Comparison of ENCODE assay signal across 8 cellular contexts in the genomic region with DNA sequence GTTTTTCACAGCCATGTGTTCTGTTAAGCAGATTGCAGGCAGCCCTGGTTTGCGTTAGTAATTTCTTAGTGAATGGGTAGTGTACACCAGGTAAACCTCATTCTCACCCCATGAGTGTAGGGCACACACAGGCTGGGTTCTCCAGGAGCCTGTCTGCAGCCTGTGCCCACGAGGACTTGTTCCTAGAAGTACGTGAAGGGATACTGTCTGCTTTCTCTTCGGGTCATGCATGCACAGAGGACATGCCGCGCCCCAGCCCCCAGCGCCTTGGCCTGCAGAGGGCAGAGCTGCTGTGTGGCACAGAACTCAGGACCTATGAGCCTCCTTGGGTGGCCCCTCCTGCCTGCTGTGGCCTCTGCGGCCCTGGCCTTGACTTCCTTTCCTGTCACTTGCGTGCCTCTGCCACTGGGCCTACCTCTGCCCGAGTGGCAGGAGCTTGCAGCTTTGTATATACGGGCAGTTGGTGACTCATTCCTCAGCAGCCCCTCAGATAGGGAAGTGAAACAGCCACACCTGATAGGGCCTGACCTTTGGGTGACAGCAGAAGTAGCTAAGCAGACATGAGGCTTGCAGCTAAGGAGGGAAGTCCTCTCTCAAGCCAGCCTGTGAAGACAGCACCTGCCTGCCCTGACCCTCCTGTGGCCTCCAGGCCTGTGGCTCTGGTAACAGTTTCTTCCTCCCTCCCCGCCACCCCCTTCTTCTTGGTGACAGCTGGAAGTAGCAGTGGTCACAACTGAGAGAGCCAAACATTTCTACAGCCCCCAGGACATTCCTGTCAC. TPM values are rescaled to one million over a fixed set of nuclear protein-coding genes. Genes with fewer than 3 reads are reported as not detected.
DNase-seq lines count a peak whose midpoint lies in the region; ATAC-seq and TF ChIP-seq lines count a peak whose summit lies in the region.

No MANE protein-coding gene starts in this region.

- H3K9me3 Mint-ChIP-seq in CD8-positive, alpha-beta memory T cell = no peaks in the 10 kb centered on the region

- no peaks in the 10 kb centered on the region for H3K36me3 ChIP-seq in CD8-positive, alpha-beta memory T cell (ENCODE audit: insufficient read depth, low read length)
- H3K36me3 ChIP-seq in body of pancreas (replicated peaks in 1 of 2; ENCODE audit: insufficient read depth in 1 of 2, low read depth in 2 of 2) (no peaks in the 10 kb centered on the region), kidney epithelial cell (ENCODE audit: control insufficient read depth, insufficient read depth, low read length) (no peaks in the 10 kb centered on the region)

- H3K36me3 Mint-ChIP-seq in CD8-positive, alpha-beta memory T cell = peaks cover 0 to 19% (median 2%) of the 10 kb centered on the region in 3 donors

- H3K4me1 Mint-ChIP-seq in CD8-positive, alpha-beta memory T cell = peaks cover 43 to 54% (median 47%) of the 10 kb centered on the region in 3 donors

- H3K4me3 ChIP-seq in CD8-positive, alpha-beta memory T cell (ENCODE audit: low read length) = no peak overlapping the region
- H3K4me3 ChIP-seq in body of pancreas (no peak overlapping the region), kidney epithelial cell (ENCODE audit: low read depth, low read length) (no peak overlapping the region)

- TF ChIP-seq CTCF in body of pancreas (IDR thresholded peaks at IDR 0.05) = peak in 6 of 7 experiments; percentile 41 to 78 (median 70)
- peak; percentile 68 for TF ChIP-seq CTCF in kidney epithelial cell (IDR thresholded peaks at IDR 0.05; ENCODE audit: insufficient read depth, low read length, poor library complexity, severe bottlenecking)

- H3K27ac Mint-ChIP-seq in CD8-positive, alpha-beta memory T cell = peak overlapping the region; percentile 59 to 97 (median 90)

- H3K27me3 ChIP-seq in CD8-positive, alpha-beta memory T cell (ENCODE audit: insufficient read depth, low read length, poor library complexity, severe bottlenecking) = no peaks in the 10 kb centered on the region
- no peaks in the 10 kb centered on the region for H3K27me3 ChIP-seq in body of pancreas
- no peaks in the 10 kb centered on the region for H3K27me3 ChIP-seq in kidney epithelial cell (ENCODE audit: control insufficient read depth, insufficient read depth, low read length)

- TF ChIP-seq POLR2A in body of pancreas (IDR thresholded peaks at IDR 0.05) = peak in 2 of 3 donors; percentile 47 to 52

- peak; percentile 17 to 79 (median 45) for DNase-seq in CD8-positive, alpha-beta memory T cell
- peak; percentile 4 for DNase-seq in T-helper 22 cell (ENCODE audit: low read depth)
- peak; percentile 78 to 94 (median 88) for DNase-seq in body of pancreas
- DNase-seq in kidney epithelial cell (ENCODE audit: low read depth) = no peak
- peak; percentile 45 for DNase-seq in stimulated activated CD4-positive, alpha-beta T cell treated with anti-CD3 and anti-CD28 coated beads, Interleukin-4, amount 100 ng/mL, for 24 hours
- DNase-seq in NCI-H2029 (lab: John Stamatoyannopoulos, UW) = no peak

- CTCF ChIA-PET in CD8-positive, alpha-beta memory T cell (lab: Charles Lee) = interaction anchor here (0.8 to 2.4 kb wide), 9 partner anchors 11 to 164 kb away, joined by 3 to 10 read pairs (median 5); partner anchors contain the start of genes C15orf39 and PPCDC

- intact Hi-C loops in body of pancreas (cut with DNase I) = no loop called here

- POLR2A ChIA-PET in CD8-positive, alpha-beta memory T cell (lab: Charles Lee) = interaction anchor here (0.5 to 2.7 kb wide), 2 partner anchors 158 to 324 kb away, joined by 5 to 8 read pairs; partner anchors contain the start of gene C15orf39

- 25 to 35% methylated on average over 9 to 12 of the region's 12 CpGs for WGBS in body of pancreas, 2 donors

- peak; percentile 67 for ATAC-seq in GM19397 (IDR thresholded peaks at IDR 0.05; ENCODE audit: unreplicated experiment)
- ATAC-seq in HG03469 (IDR thresholded peaks at IDR 0.05; ENCODE audit: unreplicated experiment) = peak; percentile 51
- ATAC-seq in body of pancreas = peak; percentile 70

- H3K27ac ChIP-seq in CD8-positive, alpha-beta memory T cell (ENCODE audit: low read depth, low read length) = peak overlapping the region; percentile 49
- peak overlapping the region; percentile 91 to 96 (median 93) for H3K27ac ChIP-seq in body of pancreas

- H3K27me3 Mint-ChIP-seq in CD8-positive, alpha-beta memory T cell = no peaks in the 10 kb centered on the region

- no peaks in the 10 kb centered on the region for H3K9me3 ChIP-seq in CD8-positive, alpha-beta memory T cell (ENCODE audit: low read length)
- H3K9me3 ChIP-seq in body of pancreas = no peaks in the 10 kb centered on the region

- peak overlapping the region in 5 of 7 donors; percentile 5 to 71 (median 62) for H3K4me3 Mint-ChIP-seq in CD8-positive, alpha-beta memory T cell

- H3K4me1 ChIP-seq in CD8-positive, alpha-beta memory T cell (ENCODE audit: insufficient read depth, low read length) = peaks cover 21% of the 10 kb centered on the region
- H3K4me1 ChIP-seq in body of pancreas = peaks cover 57% of the 10 kb centered on the region

RNA-seq across cellular contexts. Expression of gene PPCDC, which starts 19.5 kb away (rescaled TPM):
- 10 to 100 TPM; 35.5 to 39.2 TPM for total RNA-seq in CD8-positive, alpha-beta memory T cell
- 12.8 TPM for polyA plus RNA-seq in CD8-positive, alpha-beta memory T cell
- 10 to 100 TPM; 12.5 to 13.2 TPM for total RNA-seq in body of pancreas
- 20.1 and 25.9 TPM in 2 replicates for total RNA-seq in kidney epithelial cell

RNA-seq across cellular contexts. Expression of gene SCAMP5, which starts 47.6 kb away (rescaled TPM):
- 1 to 10 TPM in 1 of 2 experiments, under 1 TPM in 1; 0.74 to 1.1 TPM for total RNA-seq in CD8-positive, alpha-beta memory T cell
- 0.16 TPM for polyA plus RNA-seq in CD8-positive, alpha-beta memory T cell
- total RNA-seq in body of pancreas = 10 to 100 TPM; 21.1 to 30.4 TPM
- total RNA-seq in kidney epithelial cell = 13.9 and 15.4 TPM in 2 replicates

Comparison
In these comparisons a context has a peak if more than half of its experiments do, and no peak if none do; other contexts are left out.
1. DNase-seq: peak in CD8-positive, alpha-beta memory T cell (5 of 5), T-helper 22 cell (single experiment), body of pancreas (4 of 4) and stimulated activated CD4-positive, alpha-beta T cell treated with anti-CD3 and anti-CD28 coated beads, Interleukin-4, amount 100 ng/mL, for 24 hours (single experiment); none in kidney epithelial cell (single experiment) and NCI-H2029 (single experiment).
2. Peak in every context shown above with its lines, with median percentiles within 50 percentile points of each other: ATAC-seq.